Comparison of ENCODE assay signal across 1 cellular context in genomic region chr17:40779181-40779909, GRCh38.
TF ChIP-seq lines count a peak whose summit lies in the region.

No MANE protein-coding gene starts in this region.

TF ChIP-seq in GM23338, 12 proteins besides CTCF, POLR2A, EP300 and RAD21 (continued from another document):
- TF ChIP-seq ZNF462 (CRISPR knock-in tag; IDR thresholded peaks at IDR 0.05) (no peak), ZNF114 (CRISPR knock-in tag; IDR thresholded peaks at IDR 0.05) (no peak), ETS1 (IDR thresholded peaks at IDR 0.05) (no peak), POLR2AphosphoS5 (IDR thresholded peaks at IDR 0.05; ENCODE audit: low read depth) (no peak), ZNF331 (CRISPR knock-in tag; IDR thresholded peaks at IDR 0.05; ENCODE audit: low read depth) (no peak), NANOG (IDR thresholded peaks at IDR 0.05; ENCODE audit: borderline replicate concordance) (no peak)
